33 cellular contexts compared by ENCODE assay signal in the genomic region with DNA sequence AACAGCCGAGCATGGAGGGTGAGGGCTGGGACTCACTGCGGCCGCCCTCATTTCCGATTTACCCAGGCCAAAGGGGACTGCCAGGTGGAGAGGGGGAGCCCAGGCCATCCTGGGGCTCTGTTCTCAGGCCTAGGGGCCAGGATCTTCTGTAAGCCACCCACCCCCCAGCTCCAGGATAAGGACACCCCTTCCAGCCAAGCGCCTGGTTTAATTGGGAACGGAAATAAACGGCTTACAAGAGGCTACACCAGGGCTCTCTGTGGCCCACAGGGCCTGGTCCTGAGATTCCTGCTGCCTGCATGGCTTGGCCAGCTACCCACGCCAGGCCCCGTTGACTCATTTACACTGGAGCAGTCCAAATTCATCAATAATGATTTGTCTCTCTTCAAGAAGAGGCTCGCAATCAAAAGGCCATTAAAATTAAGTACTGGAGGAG.
DNase-seq lines count a peak whose midpoint lies in the region; ATAC-seq and TF ChIP-seq lines count a peak whose summit lies in the region.
"Had no signal": no experiment of that assay in that cellular context is flagged by ENCODE, and none has a peak within 500 bp of the region (broad histone marks: within the 10 kb centered on the region; RNA-seq: fewer than 3 reads in every experiment).

No MANE protein-coding gene starts in this region.

- H2AK5ac ChIP-seq in neuronal stem cell (ENCODE audit: low read depth, low read length) = peak overlapping the region; percentile 68

- H3K18ac ChIP-seq in neuronal stem cell (ENCODE audit: low read length) = peak overlapping the region; percentile 52

- no peak overlapping the region for H3K4me2 ChIP-seq in neuronal stem cell (ENCODE audit: insufficient read depth, low read length, poor library complexity, severe bottlenecking)

- ATAC-seq in HG03280 (IDR thresholded peaks at IDR 0.05; ENCODE audit: unreplicated experiment) (no peak), HG03135 (IDR thresholded peaks at IDR 0.05; ENCODE audit: unreplicated experiment) (no peak)
- ATAC-seq: activated CD4-positive, alpha-beta T cell treated with anti-CD3 and anti-CD28 coated beads for 36 hours; naive thymus-derived CD4-positive, alpha-beta T cell; Panc1 had no signal

- H3K9me3 Mint-ChIP-seq in type B pancreatic cell = no peaks in the 10 kb centered on the region
- H3K9me3 Mint-ChIP-seq: activated T-cell treated with anti-CD3 and anti-CD28 coated beads, Interleukin-2, amount 50 U/mL, for 24 hours; CD4-positive, alpha-beta T cell; IgD-negative memory B cell; naive thymus-derived CD4-positive, alpha-beta T cell had no signal

- WGBS in neuronal stem cell (ENCODE audit: extremely low coverage in 2 of 2, insufficient read length in 2 of 2, insufficient replicate concordance in 1 of 2), 2 donors = no CpG with 5 or more reads among the region's 10 CpGs

- H3K9ac ChIP-seq in colonic mucosa (ENCODE audit: low read depth in 2 of 2, low read length in 2 of 2) (no peak overlapping the region), neuronal stem cell (ENCODE audit: low read depth, low read length, poor library complexity) (no peak overlapping the region)

- intact Hi-C loops in colonic mucosa (cut with DNase I) = loop anchor here (5.0 to 10.0 kb wide), 4 partner anchors 218 to 1696 kb away; no protein-coding TSS in a partner anchor

- H3K27me3 Mint-ChIP-seq in type B pancreatic cell = peaks cover 9% of the 10 kb centered on the region
- H3K27me3 Mint-ChIP-seq: activated CD4-positive, alpha-beta T cell treated with anti-CD3 and anti-CD28 coated beads for 36 hours; activated naive CD8-positive, alpha-beta T cell; activated T-cell treated with anti-CD3 and anti-CD28 coated beads, Interleukin-2, amount 50 U/mL, for 24 hours; IgD-negative memory B cell had no signal

- peak; percentile 41 for DNase-seq in activated CD8-positive, alpha-beta memory T cell treated with anti-CD3 and anti-CD28 coated beads for 24 hours
- no peak for DNase-seq in activated CD8-positive, alpha-beta memory T cell treated with anti-CD3 and anti-CD28 coated beads, Interleukin-2, amount 50 U/mL, for 4 hours
- DNase-seq in colonic mucosa (peak; percentile 12), neuronal stem cell (ENCODE audit: low spot score) (no peak), type B pancreatic cell (ENCODE audit: extremely low spot score, unreplicated experiment) (peak; percentile 54), DMS53 (lab: John Stamatoyannopoulos, UW) (no peak)
- DNase-seq: activated CD4-positive, alpha-beta T cell treated with anti-CD3 and anti-CD28 coated beads for 36 hours; activated effector memory CD4-positive, alpha-beta T cell treated with anti-CD3 and anti-CD28 coated beads, Interleukin-2, amount 50 U/mL, for 16 hours; activated T-cell treated with anti-CD3 and anti-CD28 coated beads, Interleukin-2, amount 50 U/mL, for 24 hours; anterior cingulate cortex; CD4-positive, alpha-beta T cell; effector CD8-positive, alpha-beta T cell; HCEC 1CT; midbrain; NCI-H1436 treated with DMSO at 0.1 percent for 48 hours; NCI-H2081 treated with DMSO at 0.1 percent for 48 hours; NCI-H226; NCI-H526 treated with DMSO at 0.1 percent for 48 hours; nucleus accumbens; SJCRH30; stimulated activated naive CD4-positive, alpha-beta T cell; T1000 had no signal

- peaks cover 11% of the 10 kb centered on the region for H3K4me1 Mint-ChIP-seq in type B pancreatic cell (ENCODE audit: unreplicated experiment)

- H3K4me3 ChIP-seq in colonic mucosa (no peak overlapping the region), neuronal stem cell (ENCODE audit: low read length in 2 of 2) (no peak overlapping the region)
- H3K4me3 ChIP-seq: SJCRH30, skin epidermis, thoracic aorta, uterus had no signal

- peak overlapping the region; percentile 45 for H2AFZ ChIP-seq in neuronal stem cell (ENCODE audit: low read length)

- H3K36me3 ChIP-seq in colonic mucosa (no peaks in the 10 kb centered on the region), neuronal stem cell (replicated peaks in 1 of 2; ENCODE audit: control insufficient read depth in 2 of 2, insufficient read depth in 2 of 2, low read length in 2 of 2) (no peaks in the 10 kb centered on the region)
- H3K36me3 ChIP-seq: SJCRH30, thoracic aorta, uterus had no signal

- peak overlapping the region; percentile 31 for H2BK5ac ChIP-seq in neuronal stem cell (ENCODE audit: low read length)

- H3K9me3 ChIP-seq in colonic mucosa = no peaks in the 10 kb centered on the region
- H3K9me3 ChIP-seq in neuronal stem cell (replicated peaks in 1 of 2; ENCODE audit: control insufficient read depth in 2 of 2, insufficient read depth in 1 of 2, low read depth in 1 of 2, low read length in 2 of 2) = no peaks in the 10 kb centered on the region
- H3K9me3 ChIP-seq: SJCRH30, thoracic aorta, uterus had no signal

- TF ChIP-seq CTCF in colonic mucosa (IDR thresholded peaks at IDR 0.05) (no peak), type B pancreatic cell (conservative IDR thresholded peaks at IDR 0.05) (no peak)

- H3K27ac ChIP-seq in colonic mucosa (no peak overlapping the region), neuronal stem cell (replicated peaks; ENCODE audit: low read length) (no peak overlapping the region)
- H3K27ac ChIP-seq: epithelial cell of prostate, SJCRH30, thoracic aorta, uterus, VCaP had no signal

- H3K4me1 ChIP-seq in colonic mucosa = no peaks in the 10 kb centered on the region
- peaks cover 0 to 13% of the 10 kb centered on the region in 2 donors for H3K4me1 ChIP-seq in neuronal stem cell (ENCODE audit: control insufficient read depth in 2 of 2, insufficient read depth in 1 of 2, low read depth in 1 of 2, low read length in 2 of 2)
- H3K4me1 ChIP-seq: SJCRH30, uterus had no signal

- H3K23ac ChIP-seq in neuronal stem cell (ENCODE audit: low read depth, low read length, poor library complexity) = no peak overlapping the region

- H2BK12ac ChIP-seq in neuronal stem cell (ENCODE audit: low read length) = no peak overlapping the region

- H3K27me3 ChIP-seq in colonic mucosa (no peaks in the 10 kb centered on the region), neuronal stem cell (ENCODE audit: control insufficient read depth in 3 of 3, insufficient read depth in 3 of 3, low read depth in 1 of 3, low read length in 3 of 3) (peaks cover 0 to 3% (median 0%) of the 10 kb centered on the region in 3 experiments)
- H3K27me3 ChIP-seq: uterus had no signal

- H3K36me3 Mint-ChIP-seq in type B pancreatic cell = no peaks in the 10 kb centered on the region
- H3K36me3 Mint-ChIP-seq: activated naive CD8-positive, alpha-beta T cell; IgD-negative memory B cell; naive thymus-derived CD4-positive, alpha-beta T cell had no signal

- H3K14ac ChIP-seq in neuronal stem cell (ENCODE audit: low read length) = no peak overlapping the region

- H3K4ac ChIP-seq in neuronal stem cell (ENCODE audit: low read length) = no peak overlapping the region

- no peaks in the 10 kb centered on the region for H3K79me1 ChIP-seq in neuronal stem cell (ENCODE audit: low read depth, low read length)

- peak overlapping the region; percentile 9 for H2BK120ac ChIP-seq in neuronal stem cell (ENCODE audit: low read depth, low read length)

- H2BK15ac ChIP-seq in neuronal stem cell (ENCODE audit: low read length) = no peak overlapping the region

- H4K8ac ChIP-seq in neuronal stem cell (ENCODE audit: low read depth, low read length) = peak overlapping the region; percentile 72

- no peak overlapping the region for H4K91ac ChIP-seq in neuronal stem cell (ENCODE audit: low read depth, low read length, poor library complexity)

- H3K27ac Mint-ChIP-seq in type B pancreatic cell = no peak overlapping the region
- H3K27ac Mint-ChIP-seq: activated CD4-positive, alpha-beta T cell treated with anti-CD3 and anti-CD28 coated beads for 36 hours; activated naive CD8-positive, alpha-beta T cell; activated T-cell treated with anti-CD3 and anti-CD28 coated beads, Interleukin-2, amount 50 U/mL, for 24 hours; CD4-positive, alpha-beta T cell; IgD-negative memory B cell; naive thymus-derived CD4-positive, alpha-beta T cell had no signal

- H3K4me3 Mint-ChIP-seq in type B pancreatic cell = no peak overlapping the region
- H3K4me3 Mint-ChIP-seq: activated CD4-positive, alpha-beta T cell treated with anti-CD3 and anti-CD28 coated beads for 36 hours; activated naive CD8-positive, alpha-beta T cell; activated T-cell treated with anti-CD3 and anti-CD28 coated beads, Interleukin-2, amount 50 U/mL, for 24 hours; CD4-positive, alpha-beta T cell; IgD-negative memory B cell; naive thymus-derived CD4-positive, alpha-beta T cell had no signal

Comparison
In these comparisons a context has a peak if more than half of its experiments do, and no peak if none do; other contexts are left out.
1. DNase-seq: peak in activated CD8-positive, alpha-beta memory T cell treated with anti-CD3 and anti-CD28 coated beads for 24 hours (single experiment), colonic mucosa (single experiment) and type B pancreatic cell (single experiment); none in activated CD8-positive, alpha-beta memory T cell treated with anti-CD3 and anti-CD28 coated beads, Interleukin-2, amount 50 U/mL, for 4 hours (single experiment), neuronal stem cell (single experiment) and DMS53 (single experiment).